ENCODE assay signal across 8 cellular contexts in genomic region chr5:130871346-130872086, GRCh38.
DNase-seq lines count a peak whose midpoint lies in the region; ATAC-seq and TF ChIP-seq lines count a peak whose summit lies in the region.

No MANE protein-coding gene starts in this region.

- no peak overlapping the region for H3K4me3 Mint-ChIP-seq in Calu3 (ENCODE audit: low read depth, unreplicated experiment)

- intact Hi-C loops in Calu3 (cut with micrococcal nuclease; ENCODE audit: unreplicated experiment) (loop anchor here (1.0 to 10.0 kb wide), 4 partner anchors 41 to 545 kb away; no protein-coding TSS in a partner anchor), mucosa of descending colon (cut with DNase I, micrococcal nuclease) (loop anchor here in 1 of 2 donors (10.0 kb wide), 1 partner anchor 233 kb away; no protein-coding TSS in a partner anchor)

- in situ Hi-C loops in G401 (cut with HindIII; ENCODE audit: low sequenced_read_pairs) = no loop called here

- H3K9me3 Mint-ChIP-seq in Calu3 (ENCODE audit: low read depth, unreplicated experiment) = no peaks in the 10 kb centered on the region

- H3K4me1 Mint-ChIP-seq in Calu3 (ENCODE audit: low read depth, unreplicated experiment) = no peaks in the 10 kb centered on the region

- H3K36me3 Mint-ChIP-seq in Calu3 (ENCODE audit: insufficient read depth, unreplicated experiment) = no peaks in the 10 kb centered on the region

- peak; percentile 80 for TF ChIP-seq CTCF in Calu3 (IDR thresholded peaks at IDR 0.05; ENCODE audit: unreplicated experiment)
- TF ChIP-seq CTCF in choroid plexus epithelial cell (conservative IDR thresholded peaks at IDR 0.05; ENCODE audit: low read depth, low read length) = peak; percentile 75
- peak; percentile 42 for TF ChIP-seq CTCF in mucosa of descending colon (IDR thresholded peaks at IDR 0.05)

- H3K9me3 ChIP-seq in mucosa of descending colon = no peaks in the 10 kb centered on the region

- CTCF ChIA-PET in Calu3 (lab: Charles Lee) = interaction anchor here (0.6 to 1.4 kb wide), 11 partner anchors 9 to 971 kb away, joined by 3 to 5 read pairs (median 3); no protein-coding TSS in a partner anchor

- no peaks in the 10 kb centered on the region for H3K36me3 ChIP-seq in mucosa of descending colon (ENCODE audit: low read depth)

- no peaks in the 10 kb centered on the region for H3K4me1 ChIP-seq in mucosa of descending colon (ENCODE audit: low read depth)

- no TSS peak for BruUV-seq in Calu3 (replicated peaks; lab: Mats Ljungman, UMichigan)

- peak; percentile 70 for ATAC-seq in GM19324 (IDR thresholded peaks at IDR 0.05; ENCODE audit: low FRiP score, unreplicated experiment)
- ATAC-seq in HG03457 (IDR thresholded peaks at IDR 0.05; ENCODE audit: unreplicated experiment) = peak; percentile 85
- peak; percentile 72 for ATAC-seq in mucosa of descending colon

- no peaks in the 10 kb centered on the region for H3K27me3 Mint-ChIP-seq in Calu3 (ENCODE audit: unreplicated experiment)

- H3K4me3 ChIP-seq in choroid plexus epithelial cell (ENCODE audit: low read depth, low read length) (no peak overlapping the region), mucosa of descending colon (no peak overlapping the region)

- DNase-seq in Calu3 (peak; percentile 62), T-helper 1 cell (peak in 4 of 5 donors; percentile 7 to 41 (median 24)), choroid plexus epithelial cell (ENCODE audit: low read depth) (peak; percentile 53), mucosa of descending colon (peak in 1 of 3 donors; percentile 81), G401 (ENCODE audit: low spot score) (no peak), T1000 (lab: John Stamatoyannopoulos, UW) (no peak)

- no peak overlapping the region for H3K27ac Mint-ChIP-seq in Calu3 (ENCODE audit: unreplicated experiment)

Comparison
In these comparisons a context has a peak if more than half of its experiments do, and no peak if none do; other contexts are left out.
1. DNase-seq: peak in Calu3 (single experiment), T-helper 1 cell (4 of 5) and choroid plexus epithelial cell (single experiment); none in G401 (single experiment) and T1000 (single experiment).
2. Peak in every context shown above with its lines, with median percentiles within 50 percentile points of each other: CTCF ChIP-seq and ATAC-seq.